1 cellular context compared by ENCODE assay signal in genomic region chr17:76843703-76844484, GRCh38.
A peak's percentile ranks its signal among the peaks of the same experiment; 100 is the strongest.
TF ChIP-seq lines count a peak whose summit lies in the region.

No MANE protein-coding gene starts in this region.

TF ChIP-seq in K562, 482 proteins besides CTCF, POLR2A, EP300 and RAD21 (continued from another document):
- TF ChIP-seq, protein P1, sequence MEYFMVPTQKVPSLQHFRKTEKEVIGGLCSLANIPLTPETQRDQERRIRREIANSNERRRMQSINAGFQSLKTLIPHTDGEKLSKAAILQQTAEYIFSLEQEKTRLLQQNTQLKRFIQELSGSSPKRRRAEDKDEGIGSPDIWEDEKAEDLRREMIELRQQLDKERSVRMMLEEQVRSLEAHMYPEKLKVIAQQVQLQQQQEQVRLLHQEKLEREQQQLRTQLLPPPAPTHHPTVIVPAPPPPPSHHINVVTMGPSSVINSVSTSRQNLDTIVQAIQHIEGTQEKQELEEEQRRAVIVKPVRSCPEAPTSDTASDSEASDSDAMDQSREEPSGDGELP (CRISPR knock-in tag; IDR thresholded peaks at IDR 0.05; ENCODE audit: borderline replicate concordance): peak; percentile 21; the same call in 1 of the 2 replicates
- TF ChIP-seq CEBPB (tag; IDR thresholded peaks at IDR 0.05) (peak; percentile 41; the same call in 1 of the 2 replicates), ZKSCAN3 (CRISPR knock-in tag; IDR thresholded peaks at IDR 0.05) (no peak), HNRNPL (IDR thresholded peaks at IDR 0.05; ENCODE audit: low read depth, low read length) (no peak), FOSL1 (tag; conservative IDR thresholded peaks at IDR 0.05) (peak; percentile 50), TAL1 (IDR thresholded peaks at IDR 0.05) (no peak)
- TF ChIP-seq, protein P2, sequence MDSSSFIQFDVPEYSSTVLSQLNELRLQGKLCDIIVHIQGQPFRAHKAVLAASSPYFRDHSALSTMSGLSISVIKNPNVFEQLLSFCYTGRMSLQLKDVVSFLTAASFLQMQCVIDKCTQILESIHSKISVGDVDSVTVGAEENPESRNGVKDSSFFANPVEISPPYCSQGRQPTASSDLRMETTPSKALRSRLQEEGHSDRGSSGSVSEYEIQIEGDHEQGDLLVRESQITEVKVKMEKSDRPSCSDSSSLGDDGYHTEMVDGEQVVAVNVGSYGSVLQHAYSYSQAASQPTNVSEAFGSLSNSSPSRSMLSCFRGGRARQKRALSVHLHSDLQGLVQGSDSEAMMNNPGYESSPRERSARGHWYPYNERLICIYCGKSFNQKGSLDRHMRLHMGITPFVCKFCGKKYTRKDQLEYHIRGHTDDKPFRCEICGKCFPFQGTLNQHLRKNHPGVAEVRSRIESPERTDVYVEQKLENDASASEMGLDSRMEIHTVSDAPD (CRISPR knock-in tag; IDR thresholded peaks at IDR 0.05): no peak
- TF ChIP-seq, protein P3, sequence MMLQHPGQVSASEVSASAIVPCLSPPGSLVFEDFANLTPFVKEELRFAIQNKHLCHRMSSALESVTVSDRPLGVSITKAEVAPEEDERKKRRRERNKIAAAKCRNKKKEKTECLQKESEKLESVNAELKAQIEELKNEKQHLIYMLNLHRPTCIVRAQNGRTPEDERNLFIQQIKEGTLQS (IDR thresholded peaks at IDR 0.05): peak; percentile 58
- TF ChIP-seq, protein P3 (CRISPR knock-in tag; conservative IDR thresholded peaks at IDR 0.05): no peak
